Comparison of ENCODE assay signal across 8 cellular contexts in the genomic region with DNA sequence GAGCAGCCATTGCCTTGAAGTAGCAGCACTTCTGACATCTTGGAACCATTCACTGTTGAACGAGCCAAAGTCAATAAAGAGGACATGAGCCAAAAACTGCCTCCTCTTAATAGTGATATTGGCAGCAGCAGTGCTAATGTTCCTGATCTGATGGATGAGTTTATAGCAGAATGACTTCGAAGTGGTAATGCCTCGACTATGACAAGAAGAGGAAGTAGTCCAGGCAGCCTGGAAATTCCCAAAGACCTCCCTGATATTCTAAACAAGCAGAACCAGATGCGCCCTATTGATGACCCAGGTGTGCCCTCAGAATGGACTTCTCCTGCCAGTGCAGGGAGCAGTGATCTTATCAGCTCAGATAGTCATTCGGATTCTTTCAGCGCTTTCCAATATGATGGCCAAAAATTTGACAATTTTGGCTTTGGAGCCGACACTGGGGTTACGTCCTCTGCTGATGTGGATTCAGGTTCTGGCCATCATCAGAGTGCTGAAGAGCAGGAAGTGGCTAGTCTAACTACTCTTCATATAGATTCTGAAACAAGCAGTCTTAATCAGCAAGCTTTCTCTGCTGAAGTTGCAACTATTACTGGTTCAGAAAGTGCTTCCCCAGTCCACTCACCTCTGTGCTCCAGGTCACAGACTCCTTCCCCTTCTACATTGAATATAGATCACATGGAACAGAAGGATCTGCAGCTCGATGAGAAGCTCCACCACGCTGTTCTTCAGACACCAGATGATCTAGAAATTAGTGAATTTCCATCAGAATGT. TPM values are rescaled to one million over a fixed set of nuclear protein-coding genes. Genes with fewer than 3 reads are reported as not detected.
DNase-seq lines count a peak whose midpoint lies in the region; ATAC-seq lines count a peak whose summit lies in the region.
"Not testable (repeated sequence)": the region's sequence is repeated elsewhere in the genome, so short reads cannot be mapped to it uniquely, and the experiment has no call there.

No MANE protein-coding gene starts in this region.

- H3K27ac Mint-ChIP-seq in activated T-helper 17 cell treated with anti-CD3 and anti-CD28 coated beads, Interleukin-2, amount 50 U/mL, for 72 hours; stimulated activated naive B cell treated with anti-CD40 and anti-IgM and Interleukin-4, amounts not matched to agents 10 μg/mL and 1 μg/mL and 100 μg/mL, for 72 hours: not testable (repeated sequence)

- not testable (repeated sequence) for H3K27me3 Mint-ChIP-seq in activated T-helper 17 cell treated with anti-CD3 and anti-CD28 coated beads, Interleukin-2, amount 50 U/mL, for 72 hours; stimulated activated naive B cell treated with anti-CD40 and anti-IgM and Interleukin-4, amounts not matched to agents 10 μg/mL and 1 μg/mL and 100 μg/mL, for 72 hours

- ATAC-seq in GM18517 (IDR thresholded peaks at IDR 0.05; ENCODE audit: unreplicated experiment) (peak; percentile 87), GM19351 (IDR thresholded peaks at IDR 0.05; ENCODE audit: unreplicated experiment) (peak; percentile 92), GM21529 (IDR thresholded peaks at IDR 0.05; ENCODE audit: unreplicated experiment) (peak; percentile 94), HG02798 (IDR thresholded peaks at IDR 0.05; ENCODE audit: poor library complexity, unreplicated experiment) (peak; percentile 76), HG03097 (IDR thresholded peaks at IDR 0.05; ENCODE audit: low FRiP score, unreplicated experiment) (peak; percentile 75), HG03520 (IDR thresholded peaks at IDR 0.05; ENCODE audit: unreplicated experiment) (peak; percentile 87)
- peak; percentile 47 for ATAC-seq in activated T-helper 17 cell treated with anti-CD3 and anti-CD28 coated beads, Interleukin-2, amount 50 U/mL, for 72 hours (replicated peaks)
- peak; percentile 58 to 74 for ATAC-seq in stimulated activated naive B cell treated with anti-CD40 and anti-IgM and Interleukin-4, amounts not matched to agents 10 μg/mL and 1 μg/mL and 100 μg/mL, for 72 hours (replicated peaks)

- H3K9me3 Mint-ChIP-seq in activated T-helper 17 cell treated with anti-CD3 and anti-CD28 coated beads, Interleukin-2, amount 50 U/mL, for 72 hours; stimulated activated naive B cell treated with anti-CD40 and anti-IgM and Interleukin-4, amounts not matched to agents 10 μg/mL and 1 μg/mL and 100 μg/mL, for 72 hours: not testable (repeated sequence)

- H3K4me1 Mint-ChIP-seq in activated T-helper 17 cell treated with anti-CD3 and anti-CD28 coated beads, Interleukin-2, amount 50 U/mL, for 72 hours; stimulated activated naive B cell treated with anti-CD40 and anti-IgM and Interleukin-4, amounts not matched to agents 10 μg/mL and 1 μg/mL and 100 μg/mL, for 72 hours: not testable (repeated sequence)

- DNase-seq in stimulated activated naive B cell treated with anti-CD40 and anti-IgM and Interleukin-4, amounts not matched to agents 10 μg/mL and 1 μg/mL and 100 μg/mL, for 72 hours, result not testable (repeated sequence)

- not testable (repeated sequence) for H3K4me3 Mint-ChIP-seq in activated T-helper 17 cell treated with anti-CD3 and anti-CD28 coated beads, Interleukin-2, amount 50 U/mL, for 72 hours; stimulated activated naive B cell treated with anti-CD40 and anti-IgM and Interleukin-4, amounts not matched to agents 10 μg/mL and 1 μg/mL and 100 μg/mL, for 72 hours

- H3K36me3 Mint-ChIP-seq in activated T-helper 17 cell treated with anti-CD3 and anti-CD28 coated beads, Interleukin-2, amount 50 U/mL, for 72 hours (ENCODE audit: low read depth), result not testable (repeated sequence)
- H3K36me3 Mint-ChIP-seq in stimulated activated naive B cell treated with anti-CD40 and anti-IgM and Interleukin-4, amounts not matched to agents 10 μg/mL and 1 μg/mL and 100 μg/mL, for 72 hours, result peaks cover 4 to 11% of the 10 kb centered on the region in 2 donors

RNA-seq across cellular contexts. Expression of gene FKTN, which starts 35.1 kb away (rescaled TPM):
- 10 to 100 TPM in 1 of 2 donors, 1 to 10 TPM in 1; 5.5 to 12.2 TPM for total RNA-seq in activated T-helper 17 cell treated with anti-CD3 and anti-CD28 coated beads, Interleukin-2, amount 50 U/mL, for 72 hours
